ENCODE assay signal across 29 cellular contexts in the genomic region with DNA sequence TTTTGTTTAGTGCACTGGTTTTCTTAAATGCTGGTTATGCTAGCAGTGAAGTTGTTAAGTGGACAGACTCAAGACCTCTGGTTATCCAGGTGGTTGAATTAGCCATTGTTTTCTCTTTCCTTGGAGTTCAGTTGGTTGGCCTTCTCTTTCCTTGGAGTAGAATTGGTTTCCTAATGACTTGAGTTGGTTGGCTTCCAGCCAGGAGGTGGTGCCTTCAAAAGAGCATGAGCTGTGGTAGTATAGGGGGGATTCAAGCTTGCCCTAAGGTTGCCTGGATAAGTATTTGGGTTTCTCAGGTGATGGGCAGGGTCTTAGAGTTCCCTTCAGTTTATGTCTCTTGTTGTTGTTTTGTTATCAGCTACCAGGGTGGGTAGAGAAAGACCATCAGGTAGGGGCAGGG.
"Had no signal": no experiment of that assay in that cellular context is flagged by ENCODE, and none has a peak within 500 bp of the region (broad histone marks: within the 10 kb centered on the region; RNA-seq: fewer than 3 reads in every experiment).

No MANE protein-coding gene starts in this region.

- H3K27me3 Mint-ChIP-seq: activated CD8-positive, alpha-beta T cell treated with anti-CD3 and anti-CD28 coated beads for 36 hours had no signal

- H3K36me3 Mint-ChIP-seq: mesothelial cell of epicardium; stimulated activated naive B cell treated with anti-CD40 and anti-IgM and Interleukin-4, amounts not matched to agents 10 μg/mL and 1 μg/mL and 100 μg/mL, for 72 hours had no signal

- H3K36me3 ChIP-seq: colonic mucosa, gastroesophageal sphincter, neutrophil, sigmoid colon, stomach, tibial nerve had no signal

- DNase-seq: activated B cell treated with CpG ODN at 0.5 μM for 24 hours; activated CD4-positive, alpha-beta T cell treated with anti-CD3 and anti-CD28 coated beads, Interleukin-2, amount 50 U/mL, for 1 hour; activated CD8-positive, alpha-beta T cell treated with anti-CD3 and anti-CD28 coated beads for 36 hours; activated T-cell treated with anti-CD3 and anti-CD28 coated beads, Interleukin-2, amount 50 U/mL, for 48 hours; anterior cingulate cortex; cerebellar nuclear complex; colonic mucosa; effector CD8-positive, alpha-beta T cell; head of caudate nucleus; hippocampal formation; left colon; naive B cell; nephron progenitor cell; sigmoid colon; stimulated activated CD4-positive, alpha-beta T cell treated with anti-CD3 and anti-CD28 coated beads, Interleukin-1b, Interleukin-23, amount 100 ng/mL, for 48 hours; stimulated activated CD4-positive, alpha-beta T cell treated with anti-CD3 and anti-CD28 coated beads, Interleukin-4, amount 100 ng/mL, for 4 hours; stimulated activated CD8-positive, alpha-beta memory T cell treated with anti-CD3 and anti-CD28 coated beads, Interleukin-4, amount 100 ng/mL, for 48 hours; stimulated activated naive B cell treated with anti-CD40 and anti-IgM and Interleukin-4, amounts not matched to agents 10 μg/mL and 1 μg/mL and 100 μg/mL, for 72 hours; stomach; T-helper 9 cell had no signal

- H3K4me3 ChIP-seq: colonic mucosa, gastroesophageal sphincter, sigmoid colon, smooth muscle cell, stomach, tibial nerve had no signal

- H3K27ac Mint-ChIP-seq: activated B cell treated with CpG ODN at 0.5 μM for 24 hours; activated CD8-positive, alpha-beta T cell treated with anti-CD3 and anti-CD28 coated beads for 36 hours; activated T-helper 2 cell treated with anti-CD3 and anti-CD28 coated beads, Interferon-gamma antibody, Interleukin-2, Interleukin-4, amounts not matched to agents 10 μg/mL and 5 μg/mL and 100 μg/mL, durations not matched to agents 14 hours and 24 hours and 36 hours; mesothelial cell of epicardium; naive B cell; nephron progenitor cell; stimulated activated naive B cell treated with anti-CD40 and anti-IgM and Interleukin-4, amounts not matched to agents 10 μg/mL and 1 μg/mL and 100 μg/mL, for 72 hours; T-helper 1 cell treated with Interleukin-12 subunit alpha and Interleukin-12 subunit beta and Interleukin-4 antibody, amounts not matched to agents 30 μg/mL and 1 μg/mL, for 36 hours had no signal

- H3K27ac ChIP-seq: colonic mucosa, gastroesophageal sphincter, neutrophil, sigmoid colon, stomach, tibial nerve had no signal

- H3K9me3 ChIP-seq: colonic mucosa, neutrophil had no signal

- H3K4me3 Mint-ChIP-seq: activated B cell treated with CpG ODN at 0.5 μM for 24 hours; activated CD8-positive, alpha-beta T cell treated with anti-CD3 and anti-CD28 coated beads for 36 hours; mesothelial cell of epicardium; naive B cell; nephron progenitor cell; stimulated activated naive B cell treated with anti-CD40 and anti-IgM and Interleukin-4, amounts not matched to agents 10 μg/mL and 1 μg/mL and 100 μg/mL, for 72 hours; T-helper 1 cell treated with Interleukin-12 subunit alpha and Interleukin-12 subunit beta and Interleukin-4 antibody, amounts not matched to agents 30 μg/mL and 1 μg/mL, for 36 hours had no signal

- H3K27me3 ChIP-seq: colonic mucosa, gastroesophageal sphincter, neutrophil, sigmoid colon, stomach, tibial nerve had no signal

- H3K4me1 ChIP-seq: colonic mucosa, gastroesophageal sphincter, sigmoid colon, stomach, tibial nerve had no signal

- FAIRE-seq: endometrium, keratinocyte had no signal

- H3K4me1 Mint-ChIP-seq: activated B cell treated with CpG ODN at 0.5 μM for 24 hours; mesothelial cell of epicardium; naive B cell; nephron progenitor cell; stimulated activated naive B cell treated with anti-CD40 and anti-IgM and Interleukin-4, amounts not matched to agents 10 μg/mL and 1 μg/mL and 100 μg/mL, for 72 hours had no signal
